In genomic region chr3:37243811-37244748, GRCh38 we compare ENCODE assay signal across 8 cellular contexts. TPM values are rescaled to one million over a fixed set of nuclear protein-coding genes. Genes with fewer than 3 reads are reported as not detected.
DNase-seq lines count a peak whose midpoint lies in the region; ATAC-seq and TF ChIP-seq lines count a peak whose summit lies in the region.

No MANE protein-coding gene starts in this region.

- peak overlapping the region; percentile 93 for H3K27ac ChIP-seq in brain microvascular endothelial cell
- H3K27ac ChIP-seq in sigmoid colon: peak overlapping the region; percentile 95 to 99 (median 97)

- H3K4me3 ChIP-seq in brain microvascular endothelial cell (ENCODE audit: low read depth, low read length) (peak overlapping the region; percentile 88), iPS-11a (ENCODE audit: low read depth, low read length) (peak overlapping the region; percentile 90), sigmoid colon (peak overlapping the region; percentile 67 to 96 (median 90))

- intact Hi-C loops in sigmoid colon (cut with DNase I): no loop called here

- H3K4me1 ChIP-seq in sigmoid colon: peaks cover 0 to 56% (median 47%) of the 10 kb centered on the region in 4 donors

- TF ChIP-seq CTCF in brain microvascular endothelial cell (IDR thresholded peaks at IDR 0.05; ENCODE audit: low read depth, low read length, missing control alignments): no peak
- no peak for TF ChIP-seq CTCF in sigmoid colon (IDR thresholded peaks at IDR 0.05)

- no peak for TF ChIP-seq POLR2A in sigmoid colon (IDR thresholded peaks at IDR 0.05)

- H3K9me3 ChIP-seq in sigmoid colon: no peaks in the 10 kb centered on the region

- DNase-seq in NCI-H748 (lab: John Stamatoyannopoulos, UW; ENCODE audit: unreplicated experiment) (peak; percentile 30), NCI-H748 treated with DMSO at 0.1 percent for 48 hours (lab: John Stamatoyannopoulos, UW) (no peak), T-helper 1 cell (peak in 4 of 5 donors; percentile 10 to 23 (median 16)), brain microvascular endothelial cell (peak; percentile 83), sigmoid colon (peak; percentile 92), NCI-H1694 treated with DMSO at 0.1 percent for 48 hours (lab: John Stamatoyannopoulos, UW) (no peak)

- in situ Hi-C loops in brain microvascular endothelial cell (cut with HindIII; ENCODE audit: low pct_ligation_motif_present, low sequenced_read_pairs): no loop called here

- peak; percentile 34 for ATAC-seq in HG03378 (IDR thresholded peaks at IDR 0.05; ENCODE audit: unreplicated experiment)

- 2 to 5% methylated on average over 36 of the region's 36 CpGs for WGBS in sigmoid colon, 2 donors

- peak in 1 of 4 donors; percentile 12 for TF ChIP-seq EP300 in sigmoid colon (IDR thresholded peaks at IDR 0.05)

- H3K36me3 ChIP-seq in brain microvascular endothelial cell (replicated peaks): no peaks in the 10 kb centered on the region
- H3K36me3 ChIP-seq in sigmoid colon: no peaks in the 10 kb centered on the region

- H3K27me3 ChIP-seq in brain microvascular endothelial cell (replicated peaks) (no peaks in the 10 kb centered on the region), sigmoid colon (no peaks in the 10 kb centered on the region)

RNA-seq across cellular contexts. Expression of gene GOLGA4, which starts 1.0 kb away (rescaled TPM):
- 10 to 100 TPM; 73.7 to 84.5 (median 80.0) TPM for total RNA-seq in sigmoid colon
- polyA plus RNA-seq in sigmoid colon: 10 to 100 TPM; 31.8 to 55.5 (median 41.4) TPM

Comparison
In these comparisons a context has a peak if more than half of its experiments do, and no peak if none do; other contexts are left out.
1. DNase-seq: peak in NCI-H748 (single experiment), T-helper 1 cell (4 of 5), brain microvascular endothelial cell (single experiment) and sigmoid colon (single experiment); none in NCI-H748 treated with DMSO at 0.1 percent for 48 hours (single experiment) and NCI-H1694 treated with DMSO at 0.1 percent for 48 hours (single experiment).
2. Peak in every context shown above with its lines, with median percentiles within 50 percentile points of each other: H3K4me3 ChIP-seq.